8 cellular contexts compared by ENCODE assay signal in the genomic region with DNA sequence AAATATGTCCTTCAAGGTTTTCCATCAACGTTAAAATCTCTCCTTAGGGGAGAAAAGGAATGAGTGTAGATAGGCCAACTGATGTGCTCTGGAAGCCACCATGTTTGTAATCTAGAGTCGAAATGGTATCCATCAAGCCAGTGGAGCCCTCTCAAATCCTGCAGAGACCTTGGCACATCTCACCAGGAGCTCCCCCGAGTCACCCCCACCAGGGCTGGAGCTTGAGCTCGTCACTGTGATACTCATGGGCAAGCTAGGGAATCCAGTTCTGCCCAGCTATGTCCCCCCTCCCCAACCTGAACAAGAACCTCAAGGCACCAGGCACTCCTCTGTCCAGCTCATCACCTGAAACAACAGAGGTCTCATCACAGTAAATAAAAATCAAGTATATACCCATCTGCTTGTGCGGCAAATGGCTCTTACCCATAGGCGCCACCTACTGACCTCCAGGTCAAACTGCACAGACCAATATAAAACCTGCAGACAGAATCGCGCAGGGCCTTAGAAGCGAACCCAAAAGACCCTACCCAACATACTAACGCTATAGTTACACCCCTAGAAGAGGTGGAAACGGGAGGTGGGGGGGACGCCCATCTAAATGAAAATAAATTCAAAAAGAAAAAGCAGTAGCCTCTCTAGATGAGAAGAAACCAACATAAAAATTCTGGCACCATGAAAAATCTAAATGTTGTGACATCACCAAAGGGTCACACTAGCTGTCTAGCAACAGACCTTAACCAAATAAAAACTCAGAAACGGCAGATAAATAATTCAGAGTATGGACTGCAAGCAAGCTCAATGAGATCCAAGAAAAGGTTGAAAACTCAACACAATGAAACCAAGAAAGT.
DNase-seq lines count a peak whose midpoint lies in the region; ATAC-seq, FAIRE-seq and TF ChIP-seq lines count a peak whose summit lies in the region.

No MANE protein-coding gene starts in this region.

- in situ Hi-C loops in HepG2 (cut with HindIII; ENCODE audit: extremely low pct_ligation_motif_present, low pct_unique_long_range_greater_than_20kb) = no loop called here

- no peak overlapping the region for H3K4me2 ChIP-seq in Karpas-422 (ENCODE audit: low read depth, low read length, poor library complexity, severe bottlenecking)
- H3K4me2 ChIP-seq in HepG2 (ENCODE audit: low read depth, low read length) = no peak overlapping the region

- H3K9me3 ChIP-seq in Karpas-422 (ENCODE audit: low read length) (no peaks in the 10 kb centered on the region), HepG2 (ENCODE audit: low read length) (no peaks in the 10 kb centered on the region; the same call in 1 of the 2 replicates)

- H3K36me3 ChIP-seq in Karpas-422 (ENCODE audit: insufficient read depth, low read length) (no peaks in the 10 kb centered on the region), HepG2 (replicated peaks in 1 of 2; ENCODE audit: control insufficient read depth in 1 of 2, insufficient read depth in 2 of 2, low read length in 2 of 2) (no peaks in the 10 kb centered on the region)

- POLR2A ChIA-PET in HepG2 (lab: Yijun Ruan, JAX) = no interaction called here

- intact Hi-C loops in HepG2 (cut with micrococcal nuclease; ENCODE audit: unreplicated experiment) = loop anchor here (1.0 kb wide), 1 partner anchor 21 kb away; no protein-coding TSS in a partner anchor

- ATAC-seq in HepG2 (peak; percentile 73), GM18517 (IDR thresholded peaks at IDR 0.05; ENCODE audit: unreplicated experiment) (no peak)

- H3K4me1 ChIP-seq in Karpas-422 (ENCODE audit: low read length) (no peaks in the 10 kb centered on the region), HepG2 (ENCODE audit: insufficient read depth, low read length) (no peaks in the 10 kb centered on the region)

- H2AFZ ChIP-seq in Karpas-422 (ENCODE audit: low read length) (no peak overlapping the region), HepG2 (ENCODE audit: low read length) (no peak overlapping the region)

- FAIRE-seq in HepG2 (lab: Jason Lieb, UNC) = no peak

- no peak for TF ChIP-seq POLR2A in HepG2 (IDR thresholded peaks at IDR 0.05; ENCODE audit: insufficient read depth in 1 of 2, low read depth in 2 of 2, low read length in 2 of 2)

- H3K9me2 ChIP-seq in Karpas-422 (replicated peaks; ENCODE audit: insufficient read depth, low read length) = no peaks in the 10 kb centered on the region

- TF ChIP-seq RAD21 in HepG2 (CRISPR knock-in tag; IDR thresholded peaks at IDR 0.05) = no peak

- no peak for TF ChIP-seq EP300 in HepG2 (IDR thresholded peaks at IDR 0.05; ENCODE audit: low read depth in 2 of 2, low read length in 2 of 2)
- no peak for TF ChIP-seq EP300 in HepG2 (CRISPR knock-in tag; IDR thresholded peaks at IDR 0.05; ENCODE audit: borderline replicate concordance)

- peak; percentile 63 for TF ChIP-seq CTCF in HepG2 (CRISPR knock-in tag; IDR thresholded peaks at IDR 0.05)

- H3K27ac ChIP-seq in Karpas-422 (ENCODE audit: low read length) (no peak overlapping the region), HepG2 (ENCODE audit: extremely low read length, insufficient read depth, low read length) (no peak overlapping the region)

- H4K20me1 ChIP-seq in Karpas-422 (ENCODE audit: insufficient read depth, low read depth, low read length) = no peaks in the 10 kb centered on the region
- H4K20me1 ChIP-seq in HepG2 (ENCODE audit: insufficient read depth, low read length) = no peaks in the 10 kb centered on the region

- peak; percentile 40 for DNase-seq in AG20443 (ENCODE audit: low spot score)
- peak; percentile 10 for DNase-seq in GM19238 (ENCODE audit: insufficient read length, low spot score)
- DNase-seq in Karpas-422 = peak; percentile 69
- peak; percentile 37 to 49 for DNase-seq in activated T-cell treated with anti-CD3 and anti-CD28 coated beads, Interleukin-2, amount 50 U/mL, for 48 hours
- DNase-seq in HepG2 (ENCODE audit: low spot score) = peak; percentile 22
- no peak for DNase-seq in HCEC 1CT
- DNase-seq in NCI-H128 (lab: John Stamatoyannopoulos, UW; ENCODE audit: unreplicated experiment) = no peak

- H3K9ac ChIP-seq in Karpas-422 (ENCODE audit: low read length) (no peak overlapping the region), HepG2 (ENCODE audit: insufficient read depth, low read depth, low read length) (no peak overlapping the region)

- H3K27me3 ChIP-seq in Karpas-422 (ENCODE audit: low read length) (no peaks in the 10 kb centered on the region), HepG2 (ENCODE audit: control insufficient read depth in 1 of 2, insufficient read depth in 2 of 2, low read length in 2 of 2) (no peaks in the 10 kb centered on the region)

- CTCF ChIA-PET in HepG2 (lab: Yijun Ruan, JAX; ENCODE audit: low intra/inter-chr PET ratio, low total read pairs) = interaction anchor here (1.6 kb wide), 1 partner anchor 20 kb away, joined by 4 read pairs; no protein-coding TSS in a partner anchor

- BruUV-seq in HepG2 (replicated peaks; lab: Mats Ljungman, UMichigan) = no TSS peak

- no peaks in the 10 kb centered on the region for H3K79me2 ChIP-seq in Karpas-422 (ENCODE audit: low read length)
- H3K79me2 ChIP-seq in HepG2 (ENCODE audit: insufficient read depth, low read length) = peaks cover 17% of the 10 kb centered on the region

- 52% methylated on average over 13 of the region's 13 CpGs for WGBS in HepG2 (ENCODE audit: low lambda C conversion rate)

- H3K4me3 ChIP-seq in Karpas-422 (ENCODE audit: low read length) (no peak overlapping the region), HepG2 (replicated peaks in 1 of 3; ENCODE audit: insufficient read depth in 1 of 3, low read depth in 2 of 3, low read length in 3 of 3) (no peak overlapping the region)

TF ChIP-seq in HepG2, 621 proteins besides CTCF, POLR2A, EP300 and RAD21:
- TF ChIP-seq XRCC5 (optimal IDR thresholded peaks at IDR 0.05; ENCODE audit: low read length) (peak; percentile 55), SMC3 (IDR thresholded peaks at IDR 0.05; ENCODE audit: low read length) (0 out of 2 replicates have a peak, but pooled peaks have one; percentile 14)
- TF ChIP-seq, protein P1, sequence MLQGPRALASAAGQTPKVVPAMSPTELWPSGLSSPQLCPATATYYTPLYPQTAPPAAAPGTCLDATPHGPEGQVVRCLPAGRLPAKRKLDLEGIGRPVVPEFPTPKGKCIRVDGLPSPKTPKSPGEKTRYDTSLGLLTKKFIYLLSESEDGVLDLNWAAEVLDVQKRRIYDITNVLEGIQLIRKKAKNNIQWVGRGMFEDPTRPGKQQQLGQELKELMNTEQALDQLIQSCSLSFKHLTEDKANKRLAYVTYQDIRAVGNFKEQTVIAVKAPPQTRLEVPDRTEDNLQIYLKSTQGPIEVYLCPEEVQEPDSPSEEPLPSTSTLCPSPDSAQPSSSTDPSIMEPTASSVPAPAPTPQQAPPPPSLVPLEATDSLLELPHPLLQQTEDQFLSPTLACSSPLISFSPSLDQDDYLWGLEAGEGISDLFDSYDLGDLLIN (CRISPR knock-in tag; IDR thresholded peaks at IDR 0.05; ENCODE audit: borderline replicate concordance) = no peak

Comparison
In these comparisons a context has a peak if more than half of its experiments do, and no peak if none do; other contexts are left out.
1. DNase-seq: peak in AG20443 (single experiment), GM19238 (single experiment), Karpas-422 (single experiment), activated T-cell treated with anti-CD3 and anti-CD28 coated beads, Interleukin-2, amount 50 U/mL, for 48 hours (2 of 2) and HepG2 (single experiment); none in HCEC 1CT (single experiment) and NCI-H128 (single experiment).